In genomic region chr1:32014937-32015363, GRCh38 we compare ENCODE assay signal across 8 cellular contexts. TPM values are rescaled to one million over a fixed set of nuclear protein-coding genes. Genes with fewer than 3 reads are reported as not detected.
DNase-seq lines count a peak whose midpoint lies in the region; ATAC-seq and TF ChIP-seq lines count a peak whose summit lies in the region.

No MANE protein-coding gene starts in this region.

- H3K9me3 ChIP-seq in CD8-positive, alpha-beta memory T cell (ENCODE audit: low read length): no peaks in the 10 kb centered on the region
- H3K9me3 ChIP-seq in duodenal mucosa (ENCODE audit: control insufficient read depth in 1 of 2, low read length in 2 of 2): no peaks in the 10 kb centered on the region

- peak overlapping the region; percentile 92 for H3K27ac ChIP-seq in CD8-positive, alpha-beta memory T cell (ENCODE audit: low read depth, low read length)
- H3K27ac ChIP-seq in duodenal mucosa (ENCODE audit: low read depth, low read length): peak overlapping the region; percentile 99

- H3K4me3 ChIP-seq in CD8-positive, alpha-beta memory T cell (ENCODE audit: low read length): peak overlapping the region; percentile 66
- peak overlapping the region; percentile 91 for H3K4me3 ChIP-seq in NB4 (ENCODE audit: low read depth, low read length)
- H3K4me3 ChIP-seq in duodenal mucosa (ENCODE audit: low read depth in 1 of 2, low read length in 2 of 2): peak overlapping the region; percentile 90 to 95

- peaks cover 0 to 26% (median 0%) of the 10 kb centered on the region in 3 donors for H3K36me3 Mint-ChIP-seq in CD8-positive, alpha-beta memory T cell
- peaks cover 41% of the 10 kb centered on the region for H3K36me3 Mint-ChIP-seq in nephron progenitor cell (ENCODE audit: low read depth)

- H3K9ac ChIP-seq in duodenal mucosa (ENCODE audit: low read depth in 1 of 2, low read length in 2 of 2): peak overlapping the region; percentile 86 to 91

- peak overlapping the region; percentile 85 to 98 (median 94) for H3K27ac Mint-ChIP-seq in CD8-positive, alpha-beta memory T cell
- H3K27ac Mint-ChIP-seq in nephron progenitor cell: peak overlapping the region; percentile 99

- peaks cover 30% of the 10 kb centered on the region for H3K4me1 ChIP-seq in CD8-positive, alpha-beta memory T cell (ENCODE audit: insufficient read depth, low read length)
- peaks cover 22 to 33% of the 10 kb centered on the region in 2 donors for H3K4me1 ChIP-seq in duodenal mucosa (ENCODE audit: control insufficient read depth in 1 of 2, insufficient read depth in 2 of 2, low read length in 2 of 2)

- H3K36me3 ChIP-seq in CD8-positive, alpha-beta memory T cell (ENCODE audit: insufficient read depth, low read length): no peaks in the 10 kb centered on the region
- no peaks in the 10 kb centered on the region for H3K36me3 ChIP-seq in duodenal mucosa (ENCODE audit: control insufficient read depth in 1 of 2, insufficient read depth in 2 of 2, low read length in 2 of 2)

- no peak for ATAC-seq in HG03095 (IDR thresholded peaks at IDR 0.05; ENCODE audit: unreplicated experiment)

- TF ChIP-seq CTCF in NB4 (IDR thresholded peaks at IDR 0.05; ENCODE audit: low read depth, low read length): no peak
- no peak for TF ChIP-seq CTCF in nephron progenitor cell (IDR thresholded peaks at IDR 0.05)

- POLR2A ChIA-PET in CD8-positive, alpha-beta memory T cell (lab: Charles Lee): interaction anchor here (0.7 to 1.5 kb wide), 5 partner anchors 12 to 379 kb away, joined by 3 to 6 read pairs (median 3); partner anchors contain the start of gene BSDC1
- POLR2A ChIA-PET in HEK293T (lab: Yijun Ruan, JAX): interaction anchor here (0.6 to 2.6 kb wide), 12 partner anchors 10 to 93 kb away, joined by 3 to 14 read pairs (median 4); partner anchors contain the start of genes KPNA6 and PTP4A2

- no peak for TF ChIP-seq POLR2A in NB4 (IDR thresholded peaks at IDR 0.05; ENCODE audit: extremely low read depth, insufficient read length)

- H3K4me3 Mint-ChIP-seq in CD8-positive, alpha-beta memory T cell: peak overlapping the region; percentile 87 to 97 (median 93)
- H3K4me3 Mint-ChIP-seq in nephron progenitor cell: peak overlapping the region; percentile 95

- peaks cover 34 to 49% (median 46%) of the 10 kb centered on the region in 3 donors for H3K4me1 Mint-ChIP-seq in CD8-positive, alpha-beta memory T cell
- H3K4me1 Mint-ChIP-seq in nephron progenitor cell: peaks cover 35% of the 10 kb centered on the region

- peaks cover 0 to 2% (median 0%) of the 10 kb centered on the region in 5 donors for H3K9me3 Mint-ChIP-seq in CD8-positive, alpha-beta memory T cell
- H3K9me3 Mint-ChIP-seq in nephron progenitor cell: peaks cover 10% of the 10 kb centered on the region

- H3K27me3 ChIP-seq in CD8-positive, alpha-beta memory T cell (ENCODE audit: insufficient read depth, low read length, poor library complexity, severe bottlenecking): no peaks in the 10 kb centered on the region
- no peaks in the 10 kb centered on the region for H3K27me3 ChIP-seq in duodenal mucosa (ENCODE audit: control insufficient read depth in 1 of 2, insufficient read depth in 2 of 2, low read length in 2 of 2)

- DNase-seq in CD8-positive, alpha-beta memory T cell: peak in 1 of 5 donors; percentile 25
- DNase-seq in NB4 (ENCODE audit: low read depth) (no peak), nephron progenitor cell (no peak), GM19240 (ENCODE audit: insufficient read length, low spot score) (no peak), cerebellar cortex (ENCODE audit: low spot score) (no peak), HEK293T (ENCODE audit: extremely low spot score) (no peak)

- CTCF ChIA-PET in CD8-positive, alpha-beta memory T cell (lab: Charles Lee): interaction anchor here (0.8 to 1.9 kb wide), 5 partner anchors 9 to 201 kb away, joined by 3 to 4 read pairs (median 3); no protein-coding TSS in a partner anchor
- CTCF ChIA-PET in HEK293T (lab: Yijun Ruan, JAX): interaction anchor here (0.7 to 1.0 kb wide), 3 partner anchors 11 to 200 kb away, joined by 3 to 5 read pairs (median 3); no protein-coding TSS in a partner anchor

- peaks cover 0 to 7% of the 10 kb centered on the region in 2 donors for H3K27me3 Mint-ChIP-seq in CD8-positive, alpha-beta memory T cell
- H3K27me3 Mint-ChIP-seq in nephron progenitor cell (ENCODE audit: low read depth, poor library complexity): no peaks in the 10 kb centered on the region

TF ChIP-seq in HEK293T, 16 proteins besides CTCF, POLR2A, EP300 and RAD21:
- TF ChIP-seq, protein P1, sequence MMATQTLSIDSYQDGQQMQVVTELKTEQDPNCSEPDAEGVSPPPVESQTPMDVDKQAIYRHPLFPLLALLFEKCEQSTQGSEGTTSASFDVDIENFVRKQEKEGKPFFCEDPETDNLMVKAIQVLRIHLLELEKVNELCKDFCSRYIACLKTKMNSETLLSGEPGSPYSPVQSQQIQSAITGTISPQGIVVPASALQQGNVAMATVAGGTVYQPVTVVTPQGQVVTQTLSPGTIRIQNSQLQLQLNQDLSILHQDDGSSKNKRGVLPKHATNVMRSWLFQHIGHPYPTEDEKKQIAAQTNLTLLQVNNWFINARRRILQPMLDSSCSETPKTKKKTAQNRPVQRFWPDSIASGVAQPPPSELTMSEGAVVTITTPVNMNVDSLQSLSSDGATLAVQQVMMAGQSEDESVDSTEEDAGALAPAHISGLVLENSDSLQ (IDR thresholded peaks at IDR 0.05): no peak
- TF ChIP-seq FOXM1 (IDR thresholded peaks at IDR 0.05; ENCODE audit: borderline replicate concordance) (no peak), LEF1 (IDR thresholded peaks at IDR 0.05; ENCODE audit: borderline replicate concordance) (no peak), FOXK2 (IDR thresholded peaks at IDR 0.05) (no peak), NFRKB (IDR thresholded peaks at IDR 0.05) (no peak), ELF4 (IDR thresholded peaks at IDR 0.05) (no peak), ZNF384 (IDR thresholded peaks at IDR 0.05) (no peak), CTBP1 (IDR thresholded peaks at IDR 0.05; ENCODE audit: borderline replicate concordance) (no peak), BHLHE40 (IDR thresholded peaks at IDR 0.05; ENCODE audit: borderline replicate concordance) (no peak), L3MBTL2 (conservative IDR thresholded peaks at IDR 0.05) (no peak; the same call in none of the 2 replicates), TARDBP (IDR thresholded peaks at IDR 0.05) (no peak), FOXA1 (IDR thresholded peaks at IDR 0.05) (no peak), ARNT (IDR thresholded peaks at IDR 0.05) (no peak), SP1 (IDR thresholded peaks at IDR 0.05) (no peak), SUZ12 (IDR thresholded peaks at IDR 0.05) (no peak), HDGF (IDR thresholded peaks at IDR 0.05; ENCODE audit: borderline replicate concordance) (no peak)
TF ChIP-seq in HEK293T: peak in this region for 0.

RNA-seq across cellular contexts. Expression of gene KHDRBS1, which starts 1.3 kb away (rescaled TPM):
- total RNA-seq in CD8-positive, alpha-beta memory T cell: 100 to 1,000 TPM; 210 TPM
- polyA plus RNA-seq in CD8-positive, alpha-beta memory T cell: 117 TPM

RNA-seq across cellular contexts. Expression of gene TMEM39B, which starts 57.8 kb away (rescaled TPM):
- 10 to 100 TPM; 23.4 to 25.8 TPM for total RNA-seq in CD8-positive, alpha-beta memory T cell
- polyA plus RNA-seq in CD8-positive, alpha-beta memory T cell: 2.4 TPM
